ENCODE assay signal across 13 cellular contexts in the genomic region with DNA sequence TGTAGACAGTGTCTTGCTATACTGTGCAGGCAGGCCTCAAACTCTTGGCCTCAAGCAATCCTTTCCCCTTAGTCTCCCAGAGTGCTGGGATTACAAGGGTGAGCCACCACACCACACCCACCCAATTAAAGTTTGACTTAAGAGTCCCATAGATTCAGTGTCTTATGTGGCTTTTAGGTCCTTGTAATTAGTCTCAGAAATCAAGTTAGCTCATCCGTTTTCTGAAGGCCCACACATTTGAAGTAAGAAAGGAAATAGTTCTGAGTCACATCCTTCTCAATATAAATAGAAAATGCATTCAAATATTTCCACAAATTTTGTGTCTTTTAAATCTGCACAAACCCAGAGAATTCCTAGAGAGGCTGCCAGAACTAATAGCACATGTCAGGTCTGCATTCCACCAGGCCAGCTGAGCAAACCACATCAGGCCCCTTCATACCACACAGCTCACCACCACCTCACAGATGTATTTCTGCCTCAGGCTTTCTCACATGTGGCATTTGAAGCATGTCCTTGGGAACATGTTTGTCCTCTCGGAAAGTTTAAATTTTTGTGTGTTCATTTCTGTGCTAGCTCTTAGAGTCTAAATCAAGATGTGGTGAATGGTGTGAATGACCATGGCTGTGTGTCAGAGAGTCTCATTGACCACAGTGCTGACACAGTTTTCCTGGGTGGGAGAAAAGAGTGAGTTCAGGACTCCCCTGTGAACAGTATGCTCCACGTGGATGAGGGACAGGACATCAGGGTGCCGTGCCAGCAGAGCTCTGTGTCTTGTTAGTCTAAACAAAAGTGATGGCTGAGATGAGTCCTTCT.
DNase-seq lines count a peak whose midpoint lies in the region; ATAC-seq and TF ChIP-seq lines count a peak whose summit lies in the region.
"Had no signal": no experiment of that assay in that cellular context is flagged by ENCODE, and none has a peak within 500 bp of the region (broad histone marks: within the 10 kb centered on the region; RNA-seq: fewer than 3 reads in every experiment).

No MANE protein-coding gene starts in this region.

- no peak for TF ChIP-seq POLR2A in stomach (IDR thresholded peaks at IDR 0.05)

- peaks cover 20% of the 10 kb centered on the region for H3K4me1 Mint-ChIP-seq in stimulated activated effector memory CD8-positive, alpha-beta T cell treated with anti-CD3 and anti-CD28 coated beads, Interleukin-12 subunit alpha, Interleukin-12 subunit beta, amount 100 ng/mL, for 72 hours
- H3K4me1 Mint-ChIP-seq: immature natural killer cell had no signal

- no peak for TF ChIP-seq EP300 in stomach (IDR thresholded peaks at IDR 0.05)

- H3K9me3 ChIP-seq in stomach = no peaks in the 10 kb centered on the region
- H3K9me3 ChIP-seq: esophagus muscularis mucosa had no signal

- peak overlapping the region; percentile 32 for H3K4me3 Mint-ChIP-seq in stimulated activated effector memory CD8-positive, alpha-beta T cell treated with anti-CD3 and anti-CD28 coated beads, Interleukin-12 subunit alpha, Interleukin-12 subunit beta, amount 100 ng/mL, for 72 hours

- intact Hi-C loops in stomach (cut with DNase I; ENCODE audit: low total_unique reads) = no loop called here

- H3K27ac Mint-ChIP-seq in stimulated activated effector memory CD8-positive, alpha-beta T cell treated with anti-CD3 and anti-CD28 coated beads, Interleukin-12 subunit alpha, Interleukin-12 subunit beta, amount 100 ng/mL, for 72 hours = peak overlapping the region; percentile 65

- H3K36me3 ChIP-seq in stomach = no peaks in the 10 kb centered on the region
- H3K36me3 ChIP-seq: cardiac muscle cell, esophagus muscularis mucosa had no signal

- no peaks in the 10 kb centered on the region for H3K27me3 ChIP-seq in stomach
- H3K27me3 ChIP-seq: cardiac muscle cell, esophagus muscularis mucosa had no signal

- WGBS in stomach, 5 donors = 57 to 65% (median 63%) methylated on average over 4 of the region's 4 CpGs; no CpG with 5 or more reads in 2 of the 5 donors

- peak; percentile 86 for ATAC-seq in stimulated activated effector memory CD8-positive, alpha-beta T cell treated with anti-CD3 and anti-CD28 coated beads, Interleukin-12 subunit alpha, Interleukin-12 subunit beta, amount 100 ng/mL, for 72 hours
- ATAC-seq: right cardiac atrium had no signal

- H3K27ac ChIP-seq in stomach = no peak overlapping the region
- H3K27ac ChIP-seq: cardiac muscle cell, esophagus muscularis mucosa had no signal

- DNase-seq in activated CD8-positive, alpha-beta memory T cell treated with anti-CD3 and anti-CD28 coated beads, Interleukin-2, amount 50 U/mL, for 48 hours = peak; percentile 52
- DNase-seq in activated CD8-positive, alpha-beta memory T cell treated with anti-CD3 and anti-CD28 coated beads for 24 hours = no peak
- DNase-seq in HT1080 (ENCODE audit: low read depth) (peak; percentile 93), dermis blood vessel endothelial cell (peak; percentile 76), SIG-M5 (lab: John Stamatoyannopoulos, UW) (no peak), epidermal melanocyte (ENCODE audit: insufficient read length, low spot score) (no peak), stomach (no peak)
- no peak for DNase-seq in stimulated activated effector memory CD8-positive, alpha-beta T cell treated with anti-CD3 and anti-CD28 coated beads, Interleukin-12 subunit alpha, Interleukin-12 subunit beta, amount 100 ng/mL, for 72 hours (ENCODE audit: low spot score in 2 of 2)
- DNase-seq: immature natural killer cell, NCI-H2029 treated with DMSO at 0.1 percent for 48 hours, right cardiac atrium had no signal

- H3K4me1 ChIP-seq in stomach = no peaks in the 10 kb centered on the region
- H3K4me1 ChIP-seq: esophagus muscularis mucosa had no signal

- H3K4me3 ChIP-seq in stomach = no peak overlapping the region
- H3K4me3 ChIP-seq: cardiac muscle cell, esophagus muscularis mucosa had no signal

- no peak for TF ChIP-seq CTCF in stomach (IDR thresholded peaks at IDR 0.05)

- H3K36me3 Mint-ChIP-seq in stimulated activated effector memory CD8-positive, alpha-beta T cell treated with anti-CD3 and anti-CD28 coated beads, Interleukin-12 subunit alpha, Interleukin-12 subunit beta, amount 100 ng/mL, for 72 hours = no peaks in the 10 kb centered on the region
- H3K36me3 Mint-ChIP-seq: immature natural killer cell had no signal

- H3K9me3 Mint-ChIP-seq in stimulated activated effector memory CD8-positive, alpha-beta T cell treated with anti-CD3 and anti-CD28 coated beads, Interleukin-12 subunit alpha, Interleukin-12 subunit beta, amount 100 ng/mL, for 72 hours = no peaks in the 10 kb centered on the region

Comparison
In these comparisons a context has a peak if more than half of its experiments do, and no peak if none do; other contexts are left out.
1. DNase-seq: peak in activated CD8-positive, alpha-beta memory T cell treated with anti-CD3 and anti-CD28 coated beads, Interleukin-2, amount 50 U/mL, for 48 hours (single experiment), HT1080 (single experiment) and dermis blood vessel endothelial cell (single experiment); none in activated CD8-positive, alpha-beta memory T cell treated with anti-CD3 and anti-CD28 coated beads for 24 hours (single experiment), stimulated activated effector memory CD8-positive, alpha-beta T cell treated with anti-CD3 and anti-CD28 coated beads, Interleukin-12 subunit alpha, Interleukin-12 subunit beta, amount 100 ng/mL, for 72 hours (0 of 2), SIG-M5 (single experiment), epidermal melanocyte (single experiment) and stomach (single experiment).